ENCODE assay signal across 1 cellular context in the genomic region with DNA sequence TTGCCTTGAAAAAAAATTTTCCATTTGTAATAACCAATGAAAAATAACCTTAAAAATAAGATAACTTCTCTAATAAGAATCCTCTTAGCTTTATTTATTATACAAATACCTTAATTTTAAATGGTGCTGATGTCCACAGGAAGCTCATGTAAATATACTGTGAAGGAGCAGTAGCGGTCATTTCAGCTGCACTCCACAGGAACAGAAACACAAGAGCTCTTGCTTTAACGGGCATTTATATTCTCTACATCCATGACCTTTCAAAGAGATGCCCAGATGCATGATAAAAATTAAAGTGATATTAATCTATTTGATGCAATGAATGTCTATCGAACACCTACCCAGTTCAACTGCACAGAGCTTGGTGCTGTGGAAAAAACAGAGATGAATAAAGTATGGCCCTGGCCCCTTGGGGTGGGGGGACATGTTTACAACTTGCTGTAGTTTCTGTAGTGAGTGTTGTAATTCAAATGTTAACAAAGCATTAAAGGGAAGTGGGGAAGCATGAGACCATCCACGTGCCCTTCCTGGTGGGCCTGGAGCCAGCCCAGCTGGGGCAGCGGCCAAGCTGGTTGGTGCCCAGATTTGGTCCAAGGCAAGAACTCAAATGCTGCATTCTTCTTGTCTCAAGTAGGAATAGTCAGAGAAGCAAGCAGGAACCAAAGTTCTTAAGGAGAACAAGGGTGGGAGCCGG.
TF ChIP-seq lines count a peak whose summit lies in the region.

No MANE protein-coding gene starts in this region.

TF ChIP-seq in WTC11, 78 proteins besides CTCF, POLR2A, EP300 and RAD21 (continued from another document):
- TF ChIP-seq, protein P1, sequence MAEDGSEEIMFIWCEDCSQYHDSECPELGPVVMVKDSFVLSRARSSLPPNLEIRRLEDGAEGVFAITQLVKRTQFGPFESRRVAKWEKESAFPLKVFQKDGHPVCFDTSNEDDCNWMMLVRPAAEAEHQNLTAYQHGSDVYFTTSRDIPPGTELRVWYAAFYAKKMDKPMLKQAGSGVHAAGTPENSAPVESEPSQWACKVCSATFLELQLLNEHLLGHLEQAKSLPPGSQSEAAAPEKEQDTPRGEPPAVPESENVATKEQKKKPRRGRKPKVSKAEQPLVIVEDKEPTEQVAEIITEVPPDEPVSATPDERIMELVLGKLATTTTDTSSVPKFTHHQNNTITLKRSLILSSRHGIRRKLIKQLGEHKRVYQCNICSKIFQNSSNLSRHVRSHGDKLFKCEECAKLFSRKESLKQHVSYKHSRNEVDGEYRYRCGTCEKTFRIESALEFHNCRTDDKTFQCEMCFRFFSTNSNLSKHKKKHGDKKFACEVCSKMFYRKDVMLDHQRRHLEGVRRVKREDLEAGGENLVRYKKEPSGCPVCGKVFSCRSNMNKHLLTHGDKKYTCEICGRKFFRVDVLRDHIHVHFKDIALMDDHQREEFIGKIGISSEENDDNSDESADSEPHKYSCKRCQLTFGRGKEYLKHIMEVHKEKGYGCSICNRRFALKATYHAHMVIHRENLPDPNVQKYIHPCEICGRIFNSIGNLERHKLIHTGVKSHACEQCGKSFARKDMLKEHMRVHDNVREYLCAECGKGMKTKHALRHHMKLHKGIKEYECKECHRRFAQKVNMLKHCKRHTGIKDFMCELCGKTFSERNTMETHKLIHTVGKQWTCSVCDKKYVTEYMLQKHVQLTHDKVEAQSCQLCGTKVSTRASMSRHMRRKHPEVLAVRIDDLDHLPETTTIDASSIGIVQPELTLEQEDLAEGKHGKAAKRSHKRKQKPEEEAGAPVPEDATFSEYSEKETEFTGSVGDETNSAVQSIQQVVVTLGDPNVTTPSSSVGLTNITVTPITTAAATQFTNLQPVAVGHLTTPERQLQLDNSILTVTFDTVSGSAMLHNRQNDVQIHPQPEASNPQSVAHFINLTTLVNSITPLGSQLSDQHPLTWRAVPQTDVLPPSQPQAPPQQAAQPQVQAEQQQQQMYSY (CRISPR knock-in tag; IDR thresholded peaks at IDR 0.05), result no peak
- TF ChIP-seq SP1 (CRISPR knock-in tag; conservative IDR thresholded peaks at IDR 0.05) (no peak), ELF4 (CRISPR knock-in tag; IDR thresholded peaks at IDR 0.05; ENCODE audit: low read depth) (no peak), NFYB (CRISPR knock-in tag; conservative IDR thresholded peaks at IDR 0.05; ENCODE audit: low read depth) (no peak), ZNF219 (CRISPR knock-in tag; IDR thresholded peaks at IDR 0.05; ENCODE audit: borderline replicate concordance) (no peak)
TF ChIP-seq in WTC11: peak in this region for 0.
